7 cellular contexts compared by ENCODE assay signal in genomic region chrX:118976599-118977340, GRCh38. TPM values are rescaled to one million over a fixed set of nuclear protein-coding genes. Genes with fewer than 3 reads are reported as not detected.
DNase-seq lines count a peak whose midpoint lies in the region; ATAC-seq and TF ChIP-seq lines count a peak whose summit lies in the region.

No MANE protein-coding gene starts in this region.

- TF ChIP-seq CTCF in OCI-LY3 (IDR thresholded peaks at IDR 0.05; ENCODE audit: low read depth, low read length) (no peak), adrenal gland (IDR thresholded peaks at IDR 0.05) (no peak)

- no peaks in the 10 kb centered on the region for H3K79me2 ChIP-seq in OCI-LY3 (ENCODE audit: low read length)

- H3K27ac ChIP-seq in OCI-LY3 (ENCODE audit: low read length) (no peak overlapping the region), adrenal gland (peak overlapping the region in 4 of 5 donors; percentile 73 to 94 (median 87))

- no peaks in the 10 kb centered on the region for H4K20me1 ChIP-seq in OCI-LY3 (ENCODE audit: insufficient read depth, low read length)

- H3K36me3 ChIP-seq in OCI-LY3 (replicated peaks; ENCODE audit: low read depth, low read length) (no peaks in the 10 kb centered on the region), adrenal gland (replicated peaks in 1 of 2) (no peaks in the 10 kb centered on the region)

- peak overlapping the region; percentile 69 for H3K9ac ChIP-seq in OCI-LY3 (ENCODE audit: low read length)

- intact Hi-C loops in adrenal gland (cut with DNase I), result no loop called here

- no peak for TF ChIP-seq POLR2A in adrenal gland (IDR thresholded peaks at IDR 0.05)

- 9 to 42% (median 34%) methylated on average over 2 to 17 of the region's 17 CpGs for WGBS in adrenal gland, 4 donors

- no peaks in the 10 kb centered on the region for H3K9me3 ChIP-seq in OCI-LY3 (ENCODE audit: insufficient read depth, low read length)
- H3K9me3 ChIP-seq in adrenal gland (replicated peaks in 1 of 3), result no peaks in the 10 kb centered on the region

- H2AFZ ChIP-seq in OCI-LY3 (ENCODE audit: low read depth, low read length), result peak overlapping the region; percentile 84; the same call in 1 of the 2 replicates

- H3K27me3 ChIP-seq in OCI-LY3 (ENCODE audit: low read depth, low read length) (peaks cover 12% of the 10 kb centered on the region; the same call in 1 of the 2 replicates), adrenal gland (peaks cover 5% of the 10 kb centered on the region)

- DNase-seq in H4 (ENCODE audit: low spot score) (peak; percentile 31), adrenal gland (peak; percentile 61 to 71 (median 68)), left kidney (ENCODE audit: low read depth, low spot score) (peak; percentile 68), inferior parietal cortex (ENCODE audit: extremely low spot score) (no peak)
- DNase-seq in stimulated activated CD4-positive, alpha-beta T cell treated with anti-CD3 and anti-CD28 coated beads, Interleukin-4, amount 100 ng/mL, for 1 hour, result peak; percentile 24

- peak overlapping the region; percentile 80 for H3K4me2 ChIP-seq in OCI-LY3 (ENCODE audit: low read length)

- no peak for ATAC-seq in HG03097 (IDR thresholded peaks at IDR 0.05; ENCODE audit: low FRiP score, unreplicated experiment)

- H3K4me3 ChIP-seq in OCI-LY3 (ENCODE audit: low read length) (peak overlapping the region; percentile 85), adrenal gland (peak overlapping the region in 2 of 4 donors; percentile 23 to 38)

- H3K4me1 ChIP-seq in OCI-LY3 (ENCODE audit: low read length) (peaks cover 10% of the 10 kb centered on the region), adrenal gland (replicated peaks in 1 of 2) (peaks cover 4 to 12% of the 10 kb centered on the region in 2 donors)

RNA-seq across cellular contexts. Expression of gene LONRF3, which starts 2.4 kb away (rescaled TPM):
- 1.8 and 2.7 TPM in 2 replicates for total RNA-seq in H4 (2014; rRNA removed; shearing (Covaris generic))
- total RNA-seq in adrenal gland, result 1 to 10 TPM; 6.5 to 9.8 (median 7.8) TPM
- polyA plus RNA-seq in adrenal gland, result 1 to 10 TPM; 1.4 to 4.8 (median 1.8) TPM
